In genomic region chr12:119412811-119413794, GRCh38 we compare ENCODE assay signal across 8 cellular contexts.
A peak's percentile ranks its signal among the peaks of the same experiment; 100 is the strongest.
DNase-seq lines count a peak whose midpoint lies in the region; ATAC-seq and TF ChIP-seq lines count a peak whose summit lies in the region.

No MANE protein-coding gene starts in this region.

- H3K9ac ChIP-seq in parathyroid adenoma, result no peak overlapping the region

- H2AFZ ChIP-seq in GM23338 (no peak overlapping the region), parathyroid adenoma (no peak overlapping the region)

- H3K4me3 ChIP-seq in GM23338 (no peak overlapping the region), parathyroid adenoma (ENCODE audit: low read depth, low read length) (no peak overlapping the region)

- TF ChIP-seq CTCF in CD14-positive monocyte (IDR thresholded peaks at IDR 0.05) (peak; percentile 93), GM23338 (conservative IDR thresholded peaks at IDR 0.05; ENCODE audit: low read depth in 2 of 2) (peak; percentile 89 to 96), parathyroid adenoma (IDR thresholded peaks at IDR 0.05) (peak; percentile 90)

- H3K36me3 ChIP-seq in GM23338 (ENCODE audit: insufficient read depth) (no peaks in the 10 kb centered on the region), parathyroid adenoma (ENCODE audit: control insufficient read depth, insufficient read depth, low read length) (no peaks in the 10 kb centered on the region)

- CTCF ChIA-PET in activated CD4-positive, alpha-beta memory T cell treated with anti-CD3 and anti-CD28 coated beads, Interleukin-2, amount 10 ng/mL, durations not matched to agents 7 days and 5 days (lab: Charles Lee), result interaction anchor here (0.6 to 1.8 kb wide), 23 partner anchors 9 to 1008 kb away, joined by 3 to 6 read pairs (median 4); no protein-coding TSS in a partner anchor

- H3K27me3 ChIP-seq in GM23338 (ENCODE audit: insufficient read depth) (no peaks in the 10 kb centered on the region), parathyroid adenoma (ENCODE audit: control insufficient read depth, insufficient read depth, low read length) (no peaks in the 10 kb centered on the region)

- POLR2A ChIA-PET in activated CD4-positive, alpha-beta memory T cell treated with anti-CD3 and anti-CD28 coated beads, Interleukin-2, amount 10 ng/mL, durations not matched to agents 7 days and 5 days (lab: Charles Lee), result no interaction called here

- H3K4me1 ChIP-seq in GM23338 (ENCODE audit: insufficient read depth), result peaks cover 17% of the 10 kb centered on the region
- no peaks in the 10 kb centered on the region for H3K4me1 ChIP-seq in parathyroid adenoma

- peak overlapping the region; percentile 42; the same call in 1 of the 2 replicates for H3K4me2 ChIP-seq in GM23338
- H3K4me2 ChIP-seq in parathyroid adenoma (ENCODE audit: low read length), result no peak overlapping the region

- H3K79me2 ChIP-seq in GM23338 (replicated peaks; ENCODE audit: insufficient read depth), result no peaks in the 10 kb centered on the region
- peaks cover 2% of the 10 kb centered on the region for H3K79me2 ChIP-seq in parathyroid adenoma

- H3K36me3 Mint-ChIP-seq in CD14-positive monocyte (no peaks in the 10 kb centered on the region), GM23338 (ENCODE audit: low read depth) (no peaks in the 10 kb centered on the region)
- H3K36me3 Mint-ChIP-seq in activated CD4-positive, alpha-beta memory T cell treated with anti-CD3 and anti-CD28 coated beads, Interleukin-2, amount 10 ng/mL, durations not matched to agents 7 days and 5 days (ENCODE audit: low read depth), result no peaks in the 10 kb centered on the region

- ATAC-seq in GM23338, result peak; percentile 81
- no peak for ATAC-seq in GM21423 (IDR thresholded peaks at IDR 0.05; ENCODE audit: unreplicated experiment)

- H3K27ac ChIP-seq in GM23338 (ENCODE audit: low read depth) (no peak overlapping the region), parathyroid adenoma (no peak overlapping the region)

- DNase-seq in CD14-positive monocyte (ENCODE audit: low spot score) (no peak), GM23338 (ENCODE audit: low spot score) (peak; percentile 91), NCI-H2227 treated with DMSO at 0.1 percent for 48 hours (lab: John Stamatoyannopoulos, UW) (peak; percentile 86), globus pallidus (ENCODE audit: low spot score) (peak; percentile 63), KG1 (lab: John Stamatoyannopoulos, UW) (no peak)
- DNase-seq in activated CD4-positive, alpha-beta memory T cell treated with anti-CD3 and anti-CD28 coated beads, Interleukin-2, amount 10 ng/mL, durations not matched to agents 7 days and 5 days, result peak; percentile 47

- no peak overlapping the region for H3K4me3 Mint-ChIP-seq in CD14-positive monocyte
- no peak overlapping the region for H3K4me3 Mint-ChIP-seq in GM23338
- no peak overlapping the region for H3K4me3 Mint-ChIP-seq in activated CD4-positive, alpha-beta memory T cell treated with anti-CD3 and anti-CD28 coated beads, Interleukin-2, amount 10 ng/mL, durations not matched to agents 7 days and 5 days

- peaks cover 5 to 16% (median 15%) of the 10 kb centered on the region in 3 donors for H3K27me3 Mint-ChIP-seq in CD14-positive monocyte (ENCODE audit: low read depth in 3 of 3)
- peaks cover 8% of the 10 kb centered on the region for H3K27me3 Mint-ChIP-seq in GM23338 (ENCODE audit: insufficient read depth, low read depth, poor library complexity)
- H3K27me3 Mint-ChIP-seq in activated CD4-positive, alpha-beta memory T cell treated with anti-CD3 and anti-CD28 coated beads, Interleukin-2, amount 10 ng/mL, durations not matched to agents 7 days and 5 days, result peaks cover 9% of the 10 kb centered on the region

- H3K9me2 ChIP-seq in GM23338 (ENCODE audit: insufficient read depth), result no peaks in the 10 kb centered on the region

- H3K9me3 Mint-ChIP-seq in CD14-positive monocyte (no peaks in the 10 kb centered on the region), GM23338 (no peaks in the 10 kb centered on the region; the same call in 2 of the 3 replicates)
- H3K9me3 Mint-ChIP-seq in activated CD4-positive, alpha-beta memory T cell treated with anti-CD3 and anti-CD28 coated beads, Interleukin-2, amount 10 ng/mL, durations not matched to agents 7 days and 5 days, result no peaks in the 10 kb centered on the region

- H4K20me1 ChIP-seq in GM23338 (replicated peaks; ENCODE audit: insufficient read depth), result no peaks in the 10 kb centered on the region

- no peak overlapping the region for H3K27ac Mint-ChIP-seq in CD14-positive monocyte
- no peak overlapping the region for H3K27ac Mint-ChIP-seq in GM23338
- no peak overlapping the region for H3K27ac Mint-ChIP-seq in activated CD4-positive, alpha-beta memory T cell treated with anti-CD3 and anti-CD28 coated beads, Interleukin-2, amount 10 ng/mL, durations not matched to agents 7 days and 5 days

- no peaks in the 10 kb centered on the region for H3K9me3 ChIP-seq in parathyroid adenoma (ENCODE audit: control insufficient read depth, low read length)

- no peaks in the 10 kb centered on the region for H3F3A ChIP-seq in GM23338 (replicated peaks; ENCODE audit: low read depth)

- H3K4me1 Mint-ChIP-seq in CD14-positive monocyte, result no peaks in the 10 kb centered on the region
- H3K4me1 Mint-ChIP-seq in GM23338, result peaks cover 21% of the 10 kb centered on the region
- H3K4me1 Mint-ChIP-seq in activated CD4-positive, alpha-beta memory T cell treated with anti-CD3 and anti-CD28 coated beads, Interleukin-2, amount 10 ng/mL, durations not matched to agents 7 days and 5 days, result no peaks in the 10 kb centered on the region

- intact Hi-C loops in CD14-positive monocyte (cut with micrococcal nuclease), result no loop called here

TF ChIP-seq in GM23338, 12 proteins besides CTCF, POLR2A, EP300 and RAD21:
- TF ChIP-seq STAT1 (IDR thresholded peaks at IDR 0.05; ENCODE audit: unreplicated experiment) (no peak), ETS1 (IDR thresholded peaks at IDR 0.05) (no peak), EZH2phosphoT487 (IDR thresholded peaks at IDR 0.05; ENCODE audit: unreplicated experiment) (no peak)

Comparison
In these comparisons a context has a peak if more than half of its experiments do, and no peak if none do; other contexts are left out.
1. DNase-seq: peak in GM23338 (single experiment), NCI-H2227 treated with DMSO at 0.1 percent for 48 hours (single experiment), activated CD4-positive, alpha-beta memory T cell treated with anti-CD3 and anti-CD28 coated beads, Interleukin-2, amount 10 ng/mL, durations not matched to agents 7 days and 5 days (single experiment) and globus pallidus (single experiment); none in CD14-positive monocyte (single experiment) and KG1 (single experiment).
2. Peak in every context shown above with its lines, with median percentiles within 50 percentile points of each other: CTCF ChIP-seq.